Comparison of ENCODE assay signal across 34 cellular contexts in genomic region chr2:202184557-202184956, GRCh38.
"Had no signal": no experiment of that assay in that cellular context is flagged by ENCODE, and none has a peak within 500 bp of the region (broad histone marks: within the 10 kb centered on the region; RNA-seq: fewer than 3 reads in every experiment).

No MANE protein-coding gene starts in this region.

- H3K36me3 ChIP-seq: ascending aorta, breast epithelium, cardiac muscle cell, heart right ventricle had no signal

- DNase-seq: activated CD4-positive, alpha-beta memory T cell treated with anti-CD3 and anti-CD28 coated beads for 36 hours; activated CD4-positive, alpha-beta T cell treated with anti-CD3 and anti-CD28 coated beads for 36 hours; activated CD4-positive, alpha-beta T cell treated with anti-CD3 and anti-CD28 coated beads, Interleukin-2, amount 10 ng/mL, durations not matched to agents 24 days and 14 days; activated CD4-positive, CD25-positive, alpha-beta regulatory T cell; activated CD4-positive, CD25-positive, alpha-beta regulatory T cell treated with anti-CD3 and anti-CD28 coated beads, Interleukin-2, amount 50 U/mL, for 72 hours; activated CD8-positive, alpha-beta memory T cell treated with anti-CD3 and anti-CD28 coated beads, Interleukin-2, amount 10 ng/mL, durations not matched to agents 7 days and 5 days; activated CD8-positive, alpha-beta memory T cell treated with anti-CD3 and anti-CD28 coated beads, Interleukin-2, amount 50 U/mL, for 4 hours; activated CD8-positive, alpha-beta T cell treated with anti-CD3 and anti-CD28 coated beads, Interleukin-2, amount 10 ng/mL, durations not matched to agents 7 days and 5 days; activated gamma-delta T cell; activated naive CD4-positive, alpha-beta T cell; activated naive CD4-positive, alpha-beta T cell treated with anti-CD3 and anti-CD28 coated beads, Interleukin-2, amount 10 ng/mL, durations not matched to agents 7 days and 5 days; activated naive CD8-positive, alpha-beta T cell treated with anti-CD3 and anti-CD28 coated beads, Interleukin-2, amount 10 ng/mL, durations not matched to agents 7 days and 5 days; activated T-cell treated with anti-CD3 and anti-CD28 coated beads, Interleukin-2, amount 50 U/mL, for 1 hour; activated T-cell treated with anti-CD3 and anti-CD28 coated beads, Interleukin-2, amount 50 U/mL, for 48 hours; central memory CD4-positive, alpha-beta T cell; dorsolateral prefrontal cortex; effector memory CD4-positive, alpha-beta T cell; endodermal cell; foreskin fibroblast; heart right ventricle; T-helper 1 cell; T-helper 17 cell; T1000 had no signal

- ATAC-seq: activated CD4-positive, alpha-beta T cell treated with anti-CD3 and anti-CD28 coated beads for 36 hours; activated CD8-positive, alpha-beta memory T cell treated with anti-CD3 and anti-CD28 coated beads, Interleukin-2, amount 10 ng/mL, durations not matched to agents 7 days and 5 days; activated CD8-positive, alpha-beta T cell treated with anti-CD3 and anti-CD28 coated beads, Interleukin-2, amount 10 ng/mL, durations not matched to agents 7 days and 5 days; activated naive CD4-positive, alpha-beta T cell treated with anti-CD3 and anti-CD28 coated beads, Interleukin-2, amount 50 U/mL, for 72 hours; esophagus mucosa; heart right ventricle; T-helper 17 cell had no signal

- H3K36me3 Mint-ChIP-seq: activated CD4-positive, alpha-beta memory T cell treated with anti-CD3 and anti-CD28 coated beads for 36 hours; activated CD8-positive, alpha-beta memory T cell treated with anti-CD3 and anti-CD28 coated beads, Interleukin-2, amount 10 ng/mL, durations not matched to agents 7 days and 5 days; activated naive CD4-positive, alpha-beta T cell treated with anti-CD3 and anti-CD28 coated beads, Interleukin-2, amount 10 ng/mL, durations not matched to agents 7 days and 5 days; activated naive CD4-positive, alpha-beta T cell treated with anti-CD3 and anti-CD28 coated beads, Interleukin-2, amount 50 U/mL, for 72 hours; activated naive CD8-positive, alpha-beta T cell treated with anti-CD3 and anti-CD28 coated beads, Interleukin-2, amount 10 ng/mL, durations not matched to agents 7 days and 5 days; brain had no signal

- H3K4me1 ChIP-seq: ascending aorta, breast epithelium, heart right ventricle had no signal

- H3K4me3 Mint-ChIP-seq: activated CD4-positive, alpha-beta memory T cell treated with anti-CD3 and anti-CD28 coated beads for 36 hours; activated CD4-positive, alpha-beta T cell treated with anti-CD3 and anti-CD28 coated beads for 36 hours; activated CD4-positive, alpha-beta T cell treated with anti-CD3 and anti-CD28 coated beads, Interleukin-2, amount 10 ng/mL, durations not matched to agents 24 days and 14 days; activated CD8-positive, alpha-beta memory T cell treated with anti-CD3 and anti-CD28 coated beads, Interleukin-2, amount 10 ng/mL, durations not matched to agents 7 days and 5 days; activated CD8-positive, alpha-beta T cell treated with anti-CD3 and anti-CD28 coated beads, Interleukin-2, amount 10 ng/mL, durations not matched to agents 7 days and 5 days; activated naive CD4-positive, alpha-beta T cell treated with anti-CD3 and anti-CD28 coated beads, Interleukin-2, amount 10 ng/mL, durations not matched to agents 7 days and 5 days; activated naive CD8-positive, alpha-beta T cell treated with anti-CD3 and anti-CD28 coated beads, Interleukin-2, amount 10 ng/mL, durations not matched to agents 7 days and 5 days; activated T-helper 1 cell treated with anti-CD3 and anti-CD28 coated beads, Interleukin-12 subunit alpha, Interleukin-12 subunit beta, Interleukin-2, Interleukin-4 antibody, amounts not matched to agents 30 ng/mL and 10 ng/mL and 1 ng/mL, durations not matched to agents 14 hours and 24 hours and 36 hours; brain; dendritic cell treated with granulocyte-macrophage colony-stimulating factor and Interleukin-4, amounts not matched to agents 40 ng/mL and 50 ng/mL, for 4 days; endodermal cell; T-helper 17 cell; T-helper 2 cell treated with Interferon-gamma antibody and Interleukin-4, amounts not matched to agents 5 μg/mL and 100 μg/mL, for 36 hours had no signal

- H3K9me3 Mint-ChIP-seq: activated CD4-positive, alpha-beta memory T cell treated with anti-CD3 and anti-CD28 coated beads for 36 hours; activated CD4-positive, alpha-beta T cell treated with anti-CD3 and anti-CD28 coated beads, Interleukin-2, amount 10 ng/mL, durations not matched to agents 24 days and 14 days; activated naive CD4-positive, alpha-beta T cell treated with anti-CD3 and anti-CD28 coated beads, Interleukin-2, amount 10 ng/mL, durations not matched to agents 7 days and 5 days; activated naive CD4-positive, alpha-beta T cell treated with anti-CD3 and anti-CD28 coated beads, Interleukin-2, amount 50 U/mL, for 72 hours; activated naive CD8-positive, alpha-beta T cell treated with anti-CD3 and anti-CD28 coated beads, Interleukin-2, amount 10 ng/mL, durations not matched to agents 7 days and 5 days; activated T-helper 1 cell treated with anti-CD3 and anti-CD28 coated beads, Interleukin-12 subunit alpha, Interleukin-12 subunit beta, Interleukin-2, Interleukin-4 antibody, amounts not matched to agents 30 ng/mL and 10 ng/mL and 1 ng/mL, durations not matched to agents 14 hours and 24 hours and 36 hours; dendritic cell treated with granulocyte-macrophage colony-stimulating factor and Interleukin-4, amounts not matched to agents 40 ng/mL and 50 ng/mL, for 4 days; T-helper 2 cell treated with Interferon-gamma antibody and Interleukin-4, amounts not matched to agents 5 μg/mL and 100 μg/mL, for 36 hours had no signal

- H3K27ac ChIP-seq: ascending aorta, breast epithelium, cardiac muscle cell, coronary artery, dorsolateral prefrontal cortex, heart right ventricle had no signal

- H3K4me1 Mint-ChIP-seq: activated CD4-positive, alpha-beta T cell treated with anti-CD3 and anti-CD28 coated beads for 36 hours; activated CD4-positive, alpha-beta T cell treated with anti-CD3 and anti-CD28 coated beads, Interleukin-2, amount 10 ng/mL, durations not matched to agents 24 days and 14 days; activated CD8-positive, alpha-beta memory T cell treated with anti-CD3 and anti-CD28 coated beads, Interleukin-2, amount 10 ng/mL, durations not matched to agents 7 days and 5 days; activated naive CD4-positive, alpha-beta T cell treated with anti-CD3 and anti-CD28 coated beads, Interleukin-2, amount 10 ng/mL, durations not matched to agents 7 days and 5 days; activated naive CD8-positive, alpha-beta T cell treated with anti-CD3 and anti-CD28 coated beads, Interleukin-2, amount 10 ng/mL, durations not matched to agents 7 days and 5 days; brain; endodermal cell; T-helper 17 cell had no signal

- H3K27ac Mint-ChIP-seq: activated CD4-positive, alpha-beta memory T cell treated with anti-CD3 and anti-CD28 coated beads for 36 hours; activated CD4-positive, alpha-beta T cell treated with anti-CD3 and anti-CD28 coated beads for 36 hours; activated CD4-positive, alpha-beta T cell treated with anti-CD3 and anti-CD28 coated beads, Interleukin-2, amount 10 ng/mL, durations not matched to agents 24 days and 14 days; activated CD8-positive, alpha-beta memory T cell treated with anti-CD3 and anti-CD28 coated beads, Interleukin-2, amount 10 ng/mL, durations not matched to agents 7 days and 5 days; activated CD8-positive, alpha-beta T cell treated with anti-CD3 and anti-CD28 coated beads, Interleukin-2, amount 10 ng/mL, durations not matched to agents 7 days and 5 days; activated naive CD4-positive, alpha-beta T cell treated with anti-CD3 and anti-CD28 coated beads, Interleukin-2, amount 10 ng/mL, durations not matched to agents 7 days and 5 days; activated naive CD8-positive, alpha-beta T cell treated with anti-CD3 and anti-CD28 coated beads, Interleukin-2, amount 10 ng/mL, durations not matched to agents 7 days and 5 days; activated T-helper 1 cell treated with anti-CD3 and anti-CD28 coated beads, Interleukin-12 subunit alpha, Interleukin-12 subunit beta, Interleukin-2, Interleukin-4 antibody, amounts not matched to agents 30 ng/mL and 10 ng/mL and 1 ng/mL, durations not matched to agents 14 hours and 24 hours and 36 hours; brain; dendritic cell treated with granulocyte-macrophage colony-stimulating factor and Interleukin-4, amounts not matched to agents 40 ng/mL and 50 ng/mL, for 4 days; endodermal cell; T-helper 17 cell; T-helper 2 cell treated with Interferon-gamma antibody and Interleukin-4, amounts not matched to agents 5 μg/mL and 100 μg/mL, for 36 hours had no signal

- H3K4me3 ChIP-seq: ascending aorta, breast epithelium, cardiac muscle cell, coronary artery, dorsolateral prefrontal cortex, heart right ventricle had no signal

- H3K27me3 ChIP-seq: ascending aorta, breast epithelium, cardiac muscle cell, dorsolateral prefrontal cortex had no signal

- FAIRE-seq: frontal cortex had no signal

- H3K9me3 ChIP-seq: ascending aorta, breast epithelium, heart right ventricle had no signal
